In the genomic region with DNA sequence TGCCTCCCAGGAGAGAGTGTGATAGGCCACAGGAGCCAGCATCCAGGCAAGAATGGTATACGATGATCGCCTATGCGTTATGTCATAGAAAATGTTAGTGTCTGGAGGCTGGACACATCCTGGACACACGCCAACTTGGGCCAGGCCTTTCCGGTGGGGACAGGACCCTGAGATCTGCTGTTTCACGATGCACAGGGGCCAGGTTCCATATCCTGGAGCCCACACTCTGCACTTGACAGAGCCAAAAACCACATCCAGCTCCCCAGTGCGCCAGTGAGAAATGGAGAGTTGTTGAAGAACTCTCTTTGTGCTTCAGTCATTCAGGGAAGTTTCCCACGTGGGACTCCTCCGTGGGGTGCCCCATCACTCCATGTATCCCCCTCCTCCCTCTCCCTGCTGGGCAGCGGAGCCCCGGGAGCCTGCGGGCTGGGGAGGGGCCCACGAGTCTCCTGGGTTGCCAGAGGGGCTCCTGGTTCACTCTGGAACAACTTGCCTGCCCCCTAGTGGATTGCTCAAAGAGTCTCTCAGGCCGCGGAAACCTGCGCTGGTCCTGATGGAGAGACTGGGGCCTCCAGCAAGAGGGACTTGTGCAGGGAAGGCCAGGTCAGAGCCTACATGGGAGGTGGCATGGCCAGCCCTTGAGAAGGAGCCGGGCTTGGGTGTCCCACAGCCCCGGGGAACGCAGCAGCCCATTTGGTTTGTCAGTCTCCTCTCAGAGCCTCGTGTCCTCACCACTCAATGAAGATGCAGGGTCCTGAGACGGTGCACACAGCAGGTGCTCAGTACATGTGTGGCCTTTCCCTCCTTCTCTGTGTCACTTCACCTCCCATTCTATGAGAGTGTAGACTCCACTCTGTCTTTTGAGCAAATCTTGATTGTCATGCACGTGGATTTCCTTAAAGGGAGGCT, we compare ENCODE assay signal across 8 cellular contexts. TPM values are rescaled to one million over a fixed set of nuclear protein-coding genes. Genes with fewer than 3 reads are reported as not detected.
DNase-seq lines count a peak whose midpoint lies in the region; ATAC-seq and TF ChIP-seq lines count a peak whose summit lies in the region.

No MANE protein-coding gene starts in this region.

- DNase-seq in Caki2 (ENCODE audit: low read depth) (peak; percentile 34), NCI-H69 (lab: John Stamatoyannopoulos, UW) (peak; percentile 89), dorsolateral prefrontal cortex (peak in 8 of 10 donors; percentile 39 to 74 (median 61)), lung microvascular endothelial cell (ENCODE audit: low read depth in 2 of 2) (peak; percentile 79 to 86)
- DNase-seq in activated CD4-positive, alpha-beta T cell treated with anti-CD3 and anti-CD28 coated beads, Interleukin-2, amount 10 ng/mL, durations not matched to agents 7 days and 5 days, result peak; percentile 71
- DNase-seq in stimulated activated CD8-positive, alpha-beta memory T cell treated with anti-CD3 and anti-CD28 coated beads, Interleukin-15, amount 100 ng/mL, for 1 hour (ENCODE audit: low read depth), result peak; percentile 47

- H3K4me3 Mint-ChIP-seq in activated CD4-positive, alpha-beta T cell treated with anti-CD3 and anti-CD28 coated beads, Interleukin-2, amount 10 ng/mL, durations not matched to agents 7 days and 5 days, result no peak overlapping the region

- no peak overlapping the region for H3K27ac Mint-ChIP-seq in activated CD4-positive, alpha-beta T cell treated with anti-CD3 and anti-CD28 coated beads, Interleukin-2, amount 10 ng/mL, durations not matched to agents 7 days and 5 days

- TF ChIP-seq CTCF in dorsolateral prefrontal cortex (IDR thresholded peaks at IDR 0.05 in 54 of 56, conservative IDR thresholded peaks at IDR 0.05 in 2 of 56; ENCODE audit: low read depth in 1 of 56, partially characterized antibody in 56 of 56), result peak; percentile 24 to 89 (median 74)

- intact Hi-C loops in dorsolateral prefrontal cortex (cut with DNase I), result loop anchor here in 1 of 2 donors (5.0 to 10.0 kb wide), 2 partner anchors 83 to 476 kb away; partner anchors contain the start of gene WNT11

- peak overlapping the region in 9 of 59 donors; percentile 9 to 46 (median 30) for H3K4me3 ChIP-seq in dorsolateral prefrontal cortex

- H3K27ac ChIP-seq in dorsolateral prefrontal cortex, result no peak overlapping the region

- no peaks in the 10 kb centered on the region for H3K9me3 Mint-ChIP-seq in activated CD4-positive, alpha-beta T cell treated with anti-CD3 and anti-CD28 coated beads, Interleukin-2, amount 10 ng/mL, durations not matched to agents 7 days and 5 days

- POLR2A ChIA-PET in activated CD4-positive, alpha-beta T cell treated with anti-CD3 and anti-CD28 coated beads, Interleukin-2, amount 10 ng/mL, durations not matched to agents 7 days and 5 days (lab: Charles Lee), result no interaction called here

- H3K27me3 Mint-ChIP-seq in activated CD4-positive, alpha-beta T cell treated with anti-CD3 and anti-CD28 coated beads, Interleukin-2, amount 10 ng/mL, durations not matched to agents 7 days and 5 days, result peaks cover 1% of the 10 kb centered on the region

- peaks cover 15% of the 10 kb centered on the region for H3K4me1 Mint-ChIP-seq in activated CD4-positive, alpha-beta T cell treated with anti-CD3 and anti-CD28 coated beads, Interleukin-2, amount 10 ng/mL, durations not matched to agents 7 days and 5 days

- in situ Hi-C loops in Caki2 (cut with HindIII; ENCODE audit: low pct_unique_long_range_greater_than_20kb, low sequenced_read_pairs), result no loop called here

- CTCF ChIA-PET in activated CD4-positive, alpha-beta T cell treated with anti-CD3 and anti-CD28 coated beads, Interleukin-2, amount 10 ng/mL, durations not matched to agents 7 days and 5 days (lab: Charles Lee), result interaction anchor here (0.9 to 4.3 kb wide), 8 partner anchors 9 to 472 kb away, joined by 3 to 20 read pairs (median 4); partner anchors contain the start of gene LRRC32

- no peaks in the 10 kb centered on the region for H3K36me3 Mint-ChIP-seq in activated CD4-positive, alpha-beta T cell treated with anti-CD3 and anti-CD28 coated beads, Interleukin-2, amount 10 ng/mL, durations not matched to agents 7 days and 5 days (ENCODE audit: low read depth)

- ATAC-seq in HG02759 (IDR thresholded peaks at IDR 0.05; ENCODE audit: unreplicated experiment), result peak; percentile 62
- ATAC-seq in GM21528 (IDR thresholded peaks at IDR 0.05; ENCODE audit: low FRiP score, unreplicated experiment), result no peak

- peaks cover 0 to 4% (median 0%) of the 10 kb centered on the region in 45 donors for H3K27me3 ChIP-seq in dorsolateral prefrontal cortex

RNA-seq across cellular contexts. Expression of gene LRRC32, which starts 10.2 kb away (rescaled TPM):
- 0.46 and 1.3 TPM in 2 replicates for total RNA-seq in Caki2 (2014; rRNA removed; shearing (Covaris generic); ENCODE audit: low replicate concordance)
- total RNA-seq in activated CD4-positive, alpha-beta T cell treated with anti-CD3 and anti-CD28 coated beads, Interleukin-2, amount 10 ng/mL, durations not matched to agents 7 days and 5 days, result under 1 TPM; 0.82 to 0.87 TPM
- total RNA-seq in dorsolateral prefrontal cortex, result 10 to 100 TPM in 113 of 120 experiments, 1 to 10 TPM in 7; 8.2 to 56.1 (median 22.8) TPM
- 29.0 and 57.1 TPM in 2 replicates for total RNA-seq in lung microvascular endothelial cell

Comparison
In these comparisons a context has a peak if more than half of its experiments do, and no peak if none do; other contexts are left out.
1. DNase-seq: peak in every context shown above with its lines; median percentile 89 in NCI-H69; 82 in lung microvascular endothelial cell; 71 in activated CD4-positive, alpha-beta T cell treated with anti-CD3 and anti-CD28 coated beads, Interleukin-2, amount 10 ng/mL, durations not matched to agents 7 days and 5 days; 61 in dorsolateral prefrontal cortex; 47 in stimulated activated CD8-positive, alpha-beta memory T cell treated with anti-CD3 and anti-CD28 coated beads, Interleukin-15, amount 100 ng/mL, for 1 hour; 34 in Caki2.